10 cellular contexts compared by ENCODE assay signal in genomic region chr6:155272353-155273222, GRCh38.
DNase-seq lines count a peak whose midpoint lies in the region; ATAC-seq and TF ChIP-seq lines count a peak whose summit lies in the region.
"Had no signal": no experiment of that assay in that cellular context is flagged by ENCODE, and none has a peak within 500 bp of the region (broad histone marks: within the 10 kb centered on the region; RNA-seq: fewer than 3 reads in every experiment).

No MANE protein-coding gene starts in this region.

- peak overlapping the region; percentile 75 for H3K27ac Mint-ChIP-seq in activated naive CD4-positive, alpha-beta T cell treated with anti-CD3 and anti-CD28 coated beads, Interleukin-2, amount 50 U/mL, for 24 hours
- H3K27ac Mint-ChIP-seq in activated naive CD4-positive, alpha-beta T cell treated with anti-CD3 and anti-CD28 coated beads, Interleukin-2, amount 10 ng/mL, durations not matched to agents 7 days and 5 days: no peak overlapping the region

- peaks cover 32% of the 10 kb centered on the region for H3K4me1 Mint-ChIP-seq in activated naive CD4-positive, alpha-beta T cell treated with anti-CD3 and anti-CD28 coated beads, Interleukin-2, amount 50 U/mL, for 24 hours
- H3K4me1 Mint-ChIP-seq in activated naive CD4-positive, alpha-beta T cell treated with anti-CD3 and anti-CD28 coated beads, Interleukin-2, amount 10 ng/mL, durations not matched to agents 7 days and 5 days: peaks cover 4% of the 10 kb centered on the region

- peaks cover 14% of the 10 kb centered on the region for H3K36me3 Mint-ChIP-seq in activated naive CD4-positive, alpha-beta T cell treated with anti-CD3 and anti-CD28 coated beads, Interleukin-2, amount 50 U/mL, for 24 hours
- peaks cover 26% of the 10 kb centered on the region for H3K36me3 Mint-ChIP-seq in activated naive CD4-positive, alpha-beta T cell treated with anti-CD3 and anti-CD28 coated beads, Interleukin-2, amount 10 ng/mL, durations not matched to agents 7 days and 5 days

- CTCF ChIA-PET in activated naive CD4-positive, alpha-beta T cell treated with anti-CD3 and anti-CD28 coated beads, Interleukin-2, amount 10 ng/mL, durations not matched to agents 7 days and 5 days (lab: Charles Lee): interaction anchor here (0.7 to 1.2 kb wide), 2 partner anchors 8 to 51 kb away, joined by 3 to 4 read pairs; no protein-coding TSS in a partner anchor

- H3K9me3 ChIP-seq in mucosa of rectum (ENCODE audit: control insufficient read depth in 2 of 2, low read length in 2 of 2) (no peaks in the 10 kb centered on the region), tibial artery (no peaks in the 10 kb centered on the region)

- H3K4me1 ChIP-seq in mucosa of rectum (ENCODE audit: control insufficient read depth in 2 of 2, insufficient read depth in 2 of 2, low read length in 2 of 2): peaks cover 0 to 7% of the 10 kb centered on the region in 2 donors
- H3K4me1 ChIP-seq in tibial artery: peaks cover 0 to 56% (median 28%) of the 10 kb centered on the region in 4 donors

- no peaks in the 10 kb centered on the region for H3K27me3 Mint-ChIP-seq in activated naive CD4-positive, alpha-beta T cell treated with anti-CD3 and anti-CD28 coated beads, Interleukin-2, amount 50 U/mL, for 24 hours
- H3K27me3 Mint-ChIP-seq in activated naive CD4-positive, alpha-beta T cell treated with anti-CD3 and anti-CD28 coated beads, Interleukin-2, amount 10 ng/mL, durations not matched to agents 7 days and 5 days: no peaks in the 10 kb centered on the region

- no peak overlapping the region for H3K9ac ChIP-seq in mucosa of rectum (ENCODE audit: low read depth in 1 of 2, low read length in 2 of 2)

- H3K27me3 ChIP-seq in mucosa of rectum (ENCODE audit: control insufficient read depth in 2 of 2, insufficient read depth in 2 of 2, low read length in 2 of 2) (no peaks in the 10 kb centered on the region), tibial artery (no peaks in the 10 kb centered on the region)

- H3K9me3 Mint-ChIP-seq in activated naive CD4-positive, alpha-beta T cell treated with anti-CD3 and anti-CD28 coated beads, Interleukin-2, amount 50 U/mL, for 24 hours: no peaks in the 10 kb centered on the region
- no peaks in the 10 kb centered on the region for H3K9me3 Mint-ChIP-seq in activated naive CD4-positive, alpha-beta T cell treated with anti-CD3 and anti-CD28 coated beads, Interleukin-2, amount 10 ng/mL, durations not matched to agents 7 days and 5 days

- TF ChIP-seq CTCF in tibial artery (IDR thresholded peaks at IDR 0.05): no peak

- intact Hi-C loops in tibial artery (cut with DNase I; ENCODE audit: low total_unique reads): no loop called here

- no peak for DNase-seq in activated naive CD4-positive, alpha-beta T cell treated with anti-CD3 and anti-CD28 coated beads, Interleukin-2, amount 10 ng/mL, durations not matched to agents 7 days and 5 days
- DNase-seq in tibial artery: no peak
- no peak for DNase-seq in putamen (ENCODE audit: low spot score)
- DNase-seq in NCI-H2227 (lab: John Stamatoyannopoulos, UW; ENCODE audit: unreplicated experiment): no peak
- DNase-seq: activated naive CD4-positive, alpha-beta T cell; AML-193 had no signal

- peak overlapping the region; percentile 97 for H3K27ac ChIP-seq in cingulate gyrus (ENCODE audit: low read depth, low read length)
- peak overlapping the region; percentile 6 to 8 for H3K27ac ChIP-seq in mucosa of rectum (ENCODE audit: low read depth in 2 of 2, low read length in 2 of 2)
- H3K27ac ChIP-seq in tibial artery: peak overlapping the region; percentile 40 to 62

- H3K36me3 ChIP-seq in mucosa of rectum (ENCODE audit: control insufficient read depth in 2 of 2, insufficient read depth in 2 of 2, low read length in 2 of 2) (peaks cover 5 to 9% of the 10 kb centered on the region in 2 donors), tibial artery (no peaks in the 10 kb centered on the region)

- H3K4me3 ChIP-seq in mucosa of rectum (ENCODE audit: low read length in 2 of 2) (no peak overlapping the region), tibial artery (no peak overlapping the region)

- H3K4me3 Mint-ChIP-seq in activated naive CD4-positive, alpha-beta T cell treated with anti-CD3 and anti-CD28 coated beads, Interleukin-2, amount 50 U/mL, for 24 hours: no peak overlapping the region
- H3K4me3 Mint-ChIP-seq in activated naive CD4-positive, alpha-beta T cell treated with anti-CD3 and anti-CD28 coated beads, Interleukin-2, amount 10 ng/mL, durations not matched to agents 7 days and 5 days: no peak overlapping the region

- no peak for ATAC-seq in GM21526 (IDR thresholded peaks at IDR 0.05; ENCODE audit: low FRiP score, unreplicated experiment)

Comparison
In these comparisons a context has a peak if more than half of its experiments do, and no peak if none do; other contexts are left out.
1. H3K27ac ChIP-seq: peak in every context shown above with its lines; median percentile 97 in cingulate gyrus; 51 in tibial artery; 7 in mucosa of rectum.